Comparison of ENCODE assay signal across 1 cellular context in the genomic region with DNA sequence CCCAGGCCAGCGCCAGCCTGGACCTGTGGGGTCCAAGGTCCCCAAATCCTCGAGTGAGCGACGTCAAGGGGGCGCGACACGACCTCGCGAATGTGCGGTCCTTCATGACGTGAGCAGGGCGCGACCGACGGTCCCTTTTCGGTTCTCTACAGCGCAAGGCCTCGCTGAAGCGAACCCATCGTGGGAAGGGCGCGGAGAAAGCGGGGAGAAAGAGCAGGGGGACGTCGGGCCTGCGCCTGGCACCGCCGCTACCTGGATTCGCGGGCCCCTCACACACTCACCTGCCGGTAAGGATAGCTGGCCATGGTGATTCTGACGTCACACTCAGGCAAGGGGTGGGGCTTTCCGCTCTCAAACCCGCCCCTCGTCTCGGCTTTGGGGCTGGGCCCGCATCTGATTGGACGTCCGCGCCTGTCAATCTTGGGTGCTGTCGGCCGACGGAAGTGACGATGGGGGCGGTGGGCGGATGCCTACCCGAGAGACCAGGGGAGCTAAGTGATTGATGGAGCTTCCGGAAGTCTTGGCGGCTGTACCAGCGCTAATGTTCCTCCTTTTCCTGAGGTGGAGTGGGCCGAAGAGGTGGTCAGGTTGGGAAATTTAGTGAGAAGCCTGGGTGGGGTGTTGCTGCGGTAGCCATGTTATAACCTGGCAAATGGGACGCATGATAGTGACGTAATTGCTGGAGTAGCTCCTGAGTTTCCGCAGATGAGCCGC.
TF ChIP-seq lines count a peak whose summit lies in the region.

A gene with protein sequence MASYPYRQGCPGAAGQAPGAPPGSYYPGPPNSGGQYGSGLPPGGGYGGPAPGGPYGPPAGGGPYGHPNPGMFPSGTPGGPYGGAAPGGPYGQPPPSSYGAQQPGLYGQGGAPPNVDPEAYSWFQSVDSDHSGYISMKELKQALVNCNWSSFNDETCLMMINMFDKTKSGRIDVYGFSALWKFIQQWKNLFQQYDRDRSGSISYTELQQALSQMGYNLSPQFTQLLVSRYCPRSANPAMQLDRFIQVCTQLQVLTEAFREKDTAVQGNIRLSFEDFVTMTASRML (minus strand): TSS at position 317 of the 714 bp plus-strand sequence. CDS start 12 bp downstream, at position 305.

TF ChIP-seq in HepG2, 621 proteins besides CTCF, POLR2A, EP300 and RAD21 (continued from another document and continues in another):
- TF ChIP-seq, protein P1, sequence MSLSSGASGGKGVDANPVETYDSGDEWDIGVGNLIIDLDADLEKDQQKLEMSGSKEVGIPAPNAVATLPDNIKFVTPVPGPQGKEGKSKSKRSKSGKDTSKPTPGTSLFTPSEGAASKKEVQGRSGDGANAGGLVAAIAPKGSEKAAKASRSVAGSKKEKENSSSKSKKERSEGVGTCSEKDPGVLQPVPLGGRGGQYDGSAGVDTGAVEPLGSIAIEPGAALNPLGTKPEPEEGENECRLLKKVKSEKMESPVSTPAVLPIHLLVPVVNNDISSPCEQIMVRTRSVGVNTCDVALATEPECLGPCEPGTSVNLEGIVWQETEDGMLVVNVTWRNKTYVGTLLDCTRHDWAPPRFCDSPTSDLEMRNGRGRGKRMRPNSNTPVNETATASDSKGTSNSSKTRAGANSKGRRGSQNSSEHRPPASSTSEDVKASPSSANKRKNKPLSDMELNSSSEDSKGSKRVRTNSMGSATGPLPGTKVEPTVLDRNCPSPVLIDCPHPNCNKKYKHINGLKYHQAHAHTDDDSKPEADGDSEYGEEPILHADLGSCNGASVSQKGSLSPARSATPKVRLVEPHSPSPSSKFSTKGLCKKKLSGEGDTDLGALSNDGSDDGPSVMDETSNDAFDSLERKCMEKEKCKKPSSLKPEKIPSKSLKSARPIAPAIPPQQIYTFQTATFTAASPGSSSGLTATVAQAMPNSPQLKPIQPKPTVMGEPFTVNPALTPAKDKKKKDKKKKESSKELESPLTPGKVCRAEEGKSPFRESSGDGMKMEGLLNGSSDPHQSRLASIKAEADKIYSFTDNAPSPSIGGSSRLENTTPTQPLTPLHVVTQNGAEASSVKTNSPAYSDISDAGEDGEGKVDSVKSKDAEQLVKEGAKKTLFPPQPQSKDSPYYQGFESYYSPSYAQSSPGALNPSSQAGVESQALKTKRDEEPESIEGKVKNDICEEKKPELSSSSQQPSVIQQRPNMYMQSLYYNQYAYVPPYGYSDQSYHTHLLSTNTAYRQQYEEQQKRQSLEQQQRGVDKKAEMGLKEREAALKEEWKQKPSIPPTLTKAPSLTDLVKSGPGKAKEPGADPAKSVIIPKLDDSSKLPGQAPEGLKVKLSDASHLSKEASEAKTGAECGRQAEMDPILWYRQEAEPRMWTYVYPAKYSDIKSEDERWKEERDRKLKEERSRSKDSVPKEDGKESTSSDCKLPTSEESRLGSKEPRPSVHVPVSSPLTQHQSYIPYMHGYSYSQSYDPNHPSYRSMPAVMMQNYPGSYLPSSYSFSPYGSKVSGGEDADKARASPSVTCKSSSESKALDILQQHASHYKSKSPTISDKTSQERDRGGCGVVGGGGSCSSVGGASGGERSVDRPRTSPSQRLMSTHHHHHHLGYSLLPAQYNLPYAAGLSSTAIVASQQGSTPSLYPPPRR (CRISPR knock-in tag; IDR thresholded peaks at IDR 0.05; ENCODE audit: borderline replicate concordance), result 0 out of 2 replicates have a peak, but pooled peaks have one; percentile 53
- TF ChIP-seq SNRNP70 (IDR thresholded peaks at IDR 0.05; ENCODE audit: low read depth, low read length), result no peak
- peak; percentile 72; the same call in 1 of the 2 replicates for TF ChIP-seq ZSCAN29 (CRISPR knock-in tag; conservative IDR thresholded peaks at IDR 0.05)
- 0 out of 2 replicates have a peak, but pooled peaks have one; percentile 63 for TF ChIP-seq ZNF709 (CRISPR knock-in tag; IDR thresholded peaks at IDR 0.05)
- peak; percentile 79; the same call in 1 of the 2 replicates for TF ChIP-seq CBFB (CRISPR knock-in tag; IDR thresholded peaks at IDR 0.05)
- 0 out of 2 replicates have a peak, but pooled peaks have one; percentile 21 for TF ChIP-seq ZNF749 (CRISPR knock-in tag; IDR thresholded peaks at IDR 0.05; ENCODE audit: borderline replicate concordance)
- peak; percentile 91 for TF ChIP-seq ASH2L (IDR thresholded peaks at IDR 0.05; ENCODE audit: insufficient read length, low read depth, low read length)
- peak; percentile 58; the same call in 1 of the 2 replicates for TF ChIP-seq ZNF331 (CRISPR knock-in tag; IDR thresholded peaks at IDR 0.05)
- 0 out of 2 replicates have a peak, but pooled peaks have one; percentile 42 for TF ChIP-seq TOPORS (CRISPR knock-in tag; IDR thresholded peaks at IDR 0.05)
- TF ChIP-seq SMAD1 (CRISPR knock-in tag; IDR thresholded peaks at IDR 0.05; ENCODE audit: borderline replicate concordance, low read depth), result no peak; the same call in 1 of the 2 replicates
- TF ChIP-seq, protein P2, sequence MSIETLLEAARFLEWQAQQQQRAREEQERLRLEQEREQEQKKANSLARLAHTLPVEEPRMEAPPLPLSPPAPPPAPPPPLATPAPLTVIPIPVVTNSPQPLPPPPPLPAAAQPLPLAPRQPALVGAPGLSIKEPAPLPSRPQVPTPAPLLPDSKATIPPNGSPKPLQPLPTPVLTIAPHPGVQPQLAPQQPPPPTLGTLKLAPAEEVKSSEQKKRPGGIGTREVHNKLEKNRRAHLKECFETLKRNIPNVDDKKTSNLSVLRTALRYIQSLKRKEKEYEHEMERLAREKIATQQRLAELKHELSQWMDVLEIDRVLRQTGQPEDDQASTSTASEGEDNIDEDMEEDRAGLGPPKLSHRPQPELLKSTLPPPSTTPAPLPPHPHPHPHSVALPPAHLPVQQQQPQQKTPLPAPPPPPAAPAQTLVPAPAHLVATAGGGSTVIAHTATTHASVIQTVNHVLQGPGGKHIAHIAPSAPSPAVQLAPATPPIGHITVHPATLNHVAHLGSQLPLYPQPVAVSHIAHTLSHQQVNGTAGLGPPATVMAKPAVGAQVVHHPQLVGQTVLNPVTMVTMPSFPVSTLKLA (IDR thresholded peaks at IDR 0.05), result no peak
- TF ChIP-seq ZNF720 (CRISPR knock-in tag; IDR thresholded peaks at IDR 0.05), result no peak
- TF ChIP-seq, protein P3, sequence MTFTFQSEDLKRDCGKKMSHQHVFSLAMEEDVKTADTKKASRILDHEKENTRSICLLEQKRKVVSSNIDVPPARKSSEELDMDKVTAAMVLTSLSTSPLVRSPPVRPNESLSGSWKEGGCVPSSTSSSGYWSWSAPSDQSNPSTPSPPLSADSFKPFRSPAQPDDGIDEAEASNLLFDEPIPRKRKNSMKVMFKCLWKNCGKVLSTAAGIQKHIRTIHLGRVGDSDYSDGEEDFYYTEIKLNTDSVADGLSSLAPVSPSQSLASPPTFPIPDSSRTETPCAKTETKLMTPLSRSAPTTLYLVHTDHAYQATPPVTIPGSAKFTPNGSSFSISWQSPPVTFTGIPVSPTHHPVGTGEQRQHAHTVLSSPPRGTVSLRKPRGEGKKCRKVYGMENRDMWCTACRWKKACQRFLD (CRISPR knock-in tag; IDR thresholded peaks at IDR 0.05; ENCODE audit: borderline replicate concordance), result 0 out of 2 replicates have a peak, but pooled peaks have one; percentile 51
- TF ChIP-seq ZNF891 (CRISPR knock-in tag; IDR thresholded peaks at IDR 0.05), result peak; percentile 59; the same call in 1 of the 2 replicates
- TF ChIP-seq, protein P4, sequence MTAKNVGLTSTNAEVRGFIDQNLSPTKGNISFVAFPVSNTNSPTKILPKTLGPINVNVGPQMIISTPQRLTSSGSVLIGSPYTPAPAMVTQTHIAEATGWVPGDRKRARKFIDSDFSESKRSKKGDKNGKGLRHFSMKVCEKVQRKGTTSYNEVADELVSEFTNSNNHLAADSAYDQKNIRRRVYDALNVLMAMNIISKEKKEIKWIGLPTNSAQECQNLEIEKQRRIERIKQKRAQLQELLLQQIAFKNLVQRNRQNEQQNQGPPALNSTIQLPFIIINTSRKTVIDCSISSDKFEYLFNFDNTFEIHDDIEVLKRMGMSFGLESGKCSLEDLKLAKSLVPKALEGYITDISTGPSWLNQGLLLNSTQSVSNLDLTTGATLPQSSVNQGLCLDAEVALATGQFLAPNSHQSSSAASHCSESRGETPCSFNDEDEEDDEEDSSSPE (CRISPR knock-in tag; IDR thresholded peaks at IDR 0.05), result peak; percentile 69
- peak; percentile 35; the same call in 1 of the 2 replicates for TF ChIP-seq FOXK2 (IDR thresholded peaks at IDR 0.05)
- peak; percentile 64; the same call in 1 of the 2 replicates for TF ChIP-seq MTA1 (CRISPR knock-in tag; IDR thresholded peaks at IDR 0.05; ENCODE audit: borderline replicate concordance)
- no peak for TF ChIP-seq ARNT (IDR thresholded peaks at IDR 0.05)
- no peak for TF ChIP-seq STAG1 (CRISPR knock-in tag; IDR thresholded peaks at IDR 0.05)
- TF ChIP-seq ZNF317 (CRISPR knock-in tag; IDR thresholded peaks at IDR 0.05), result peak; percentile 54; the same call in 1 of the 2 replicates
- TF ChIP-seq ZNF292 (CRISPR knock-in tag; IDR thresholded peaks at IDR 0.05; ENCODE audit: borderline replicate concordance, low read depth), result no peak
- TF ChIP-seq, protein P5, sequence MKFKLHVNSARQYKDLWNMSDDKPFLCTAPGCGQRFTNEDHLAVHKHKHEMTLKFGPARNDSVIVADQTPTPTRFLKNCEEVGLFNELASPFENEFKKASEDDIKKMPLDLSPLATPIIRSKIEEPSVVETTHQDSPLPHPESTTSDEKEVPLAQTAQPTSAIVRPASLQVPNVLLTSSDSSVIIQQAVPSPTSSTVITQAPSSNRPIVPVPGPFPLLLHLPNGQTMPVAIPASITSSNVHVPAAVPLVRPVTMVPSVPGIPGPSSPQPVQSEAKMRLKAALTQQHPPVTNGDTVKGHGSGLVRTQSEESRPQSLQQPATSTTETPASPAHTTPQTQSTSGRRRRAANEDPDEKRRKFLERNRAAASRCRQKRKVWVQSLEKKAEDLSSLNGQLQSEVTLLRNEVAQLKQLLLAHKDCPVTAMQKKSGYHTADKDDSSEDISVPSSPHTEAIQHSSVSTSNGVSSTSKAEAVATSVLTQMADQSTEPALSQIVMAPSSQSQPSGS (CRISPR knock-in tag; IDR thresholded peaks at IDR 0.05), result peak; percentile 91
- no peak for TF ChIP-seq ZMYM2 (CRISPR knock-in tag; IDR thresholded peaks at IDR 0.05)
- peak; percentile 92; the same call in 1 of the 2 replicates for TF ChIP-seq ZNF558 (CRISPR knock-in tag; IDR thresholded peaks at IDR 0.05; ENCODE audit: borderline replicate concordance)
- TF ChIP-seq, protein P6, sequence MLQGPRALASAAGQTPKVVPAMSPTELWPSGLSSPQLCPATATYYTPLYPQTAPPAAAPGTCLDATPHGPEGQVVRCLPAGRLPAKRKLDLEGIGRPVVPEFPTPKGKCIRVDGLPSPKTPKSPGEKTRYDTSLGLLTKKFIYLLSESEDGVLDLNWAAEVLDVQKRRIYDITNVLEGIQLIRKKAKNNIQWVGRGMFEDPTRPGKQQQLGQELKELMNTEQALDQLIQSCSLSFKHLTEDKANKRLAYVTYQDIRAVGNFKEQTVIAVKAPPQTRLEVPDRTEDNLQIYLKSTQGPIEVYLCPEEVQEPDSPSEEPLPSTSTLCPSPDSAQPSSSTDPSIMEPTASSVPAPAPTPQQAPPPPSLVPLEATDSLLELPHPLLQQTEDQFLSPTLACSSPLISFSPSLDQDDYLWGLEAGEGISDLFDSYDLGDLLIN (CRISPR knock-in tag; IDR thresholded peaks at IDR 0.05; ENCODE audit: borderline replicate concordance), result no peak
- TF ChIP-seq SYNCRIP (IDR thresholded peaks at IDR 0.05; ENCODE audit: insufficient read depth, low read depth, low read length), result no peak
- peak; percentile 62 for TF ChIP-seq ARNT2 (CRISPR knock-in tag; IDR thresholded peaks at IDR 0.05; ENCODE audit: low read depth)
- TF ChIP-seq HDAC2 (CRISPR knock-in tag; IDR thresholded peaks at IDR 0.05), result peak; percentile 72; the same call in 1 of the 2 replicates
- TF ChIP-seq ZNF451 (CRISPR knock-in tag; IDR thresholded peaks at IDR 0.05), result peak; percentile 86
- TF ChIP-seq NR2F2 (IDR thresholded peaks at IDR 0.05; ENCODE audit: borderline replicate concordance, low read depth), result peak; percentile 36; the same call in 1 of the 2 replicates
- 0 out of 2 replicates have a peak, but pooled peaks have one; percentile 62 for TF ChIP-seq MEIS1 (CRISPR knock-in tag; IDR thresholded peaks at IDR 0.05; ENCODE audit: borderline replicate concordance)
- TF ChIP-seq ZNF10 (CRISPR knock-in tag; IDR thresholded peaks at IDR 0.05; ENCODE audit: borderline replicate concordance, low read depth), result no peak
- no peak for TF ChIP-seq MTF1 (CRISPR knock-in tag; IDR thresholded peaks at IDR 0.05)
- TF ChIP-seq ZBTB7B (CRISPR knock-in tag; IDR thresholded peaks at IDR 0.05), result peak; percentile 70; the same call in 1 of the 2 replicates
- TF ChIP-seq PHF21A (CRISPR knock-in tag; IDR thresholded peaks at IDR 0.05), result peak; percentile 76; the same call in 1 of the 2 replicates
- TF ChIP-seq, protein P7, sequence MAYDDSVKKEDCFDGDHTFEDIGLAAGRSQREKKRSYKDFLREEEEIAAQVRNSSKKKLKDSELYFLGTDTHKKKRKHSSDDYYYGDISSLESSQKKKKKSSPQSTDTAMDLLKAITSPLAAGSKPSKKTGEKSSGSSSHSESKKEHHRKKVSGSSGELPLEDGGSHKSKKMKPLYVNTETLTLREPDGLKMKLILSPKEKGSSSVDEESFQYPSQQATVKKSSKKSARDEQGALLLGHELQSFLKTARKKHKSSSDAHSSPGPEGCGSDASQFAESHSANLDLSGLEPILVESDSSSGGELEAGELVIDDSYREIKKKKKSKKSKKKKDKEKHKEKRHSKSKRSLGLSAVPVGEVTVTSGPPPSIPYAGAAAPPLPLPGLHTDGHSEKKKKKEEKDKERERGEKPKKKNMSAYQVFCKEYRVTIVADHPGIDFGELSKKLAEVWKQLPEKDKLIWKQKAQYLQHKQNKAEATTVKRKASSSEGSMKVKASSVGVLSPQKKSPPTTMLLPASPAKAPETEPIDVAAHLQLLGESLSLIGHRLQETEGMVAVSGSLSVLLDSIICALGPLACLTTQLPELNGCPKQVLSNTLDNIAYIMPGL (CRISPR knock-in tag; IDR thresholded peaks at IDR 0.05; ENCODE audit: borderline replicate concordance in 1 of 2, low read depth in 1 of 2), result peak; percentile 57 to 86; a peak in 3 of 4 replicates
- TF ChIP-seq ZFX (CRISPR knock-in tag; IDR thresholded peaks at IDR 0.05; ENCODE audit: low read depth), result peak; percentile 92
- TF ChIP-seq MIER2 (CRISPR knock-in tag; IDR thresholded peaks at IDR 0.05), result 0 out of 2 replicates have a peak, but pooled peaks have one; percentile 54
- TF ChIP-seq CENPT (CRISPR knock-in tag; IDR thresholded peaks at IDR 0.05; ENCODE audit: low read depth), result 0 out of 2 replicates have a peak, but pooled peaks have one; percentile 45
- no peak for TF ChIP-seq KLF13 (CRISPR knock-in tag; IDR thresholded peaks at IDR 0.05)
- TF ChIP-seq AKAP8 (CRISPR knock-in tag; IDR thresholded peaks at IDR 0.05), result 0 out of 2 replicates have a peak, but pooled peaks have one; percentile 56
